ENCODE assay signal across 1 cellular context in genomic region chr17:63967953-63968352, GRCh38.
TF ChIP-seq lines count a peak whose summit lies in the region.

No MANE protein-coding gene starts in this region.

TF ChIP-seq in GM12878, 131 proteins besides CTCF, POLR2A, EP300 and RAD21:
- TF ChIP-seq, protein P1, sequence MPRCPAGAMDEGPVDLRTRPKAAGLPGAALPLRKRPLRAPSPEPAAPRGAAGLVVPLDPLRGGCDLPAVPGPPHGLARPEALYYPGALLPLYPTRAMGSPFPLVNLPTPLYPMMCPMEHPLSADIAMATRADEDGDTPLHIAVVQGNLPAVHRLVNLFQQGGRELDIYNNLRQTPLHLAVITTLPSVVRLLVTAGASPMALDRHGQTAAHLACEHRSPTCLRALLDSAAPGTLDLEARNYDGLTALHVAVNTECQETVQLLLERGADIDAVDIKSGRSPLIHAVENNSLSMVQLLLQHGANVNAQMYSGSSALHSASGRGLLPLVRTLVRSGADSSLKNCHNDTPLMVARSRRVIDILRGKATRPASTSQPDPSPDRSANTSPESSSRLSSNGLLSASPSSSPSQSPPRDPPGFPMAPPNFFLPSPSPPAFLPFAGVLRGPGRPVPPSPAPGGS (IDR thresholded peaks at IDR 0.05; ENCODE audit: borderline replicate concordance, insufficient read depth, low read depth, low read length, poor library complexity, severe bottlenecking) = peak; percentile 36
- TF ChIP-seq USF1 (IDR thresholded peaks at IDR 0.05; ENCODE audit: borderline replicate concordance, extremely low read length, insufficient read depth, low read depth, low read length) (peak; percentile 60), IRF4 (IDR thresholded peaks at IDR 0.05; ENCODE audit: low read depth, low read length) (no peak)
